1 cellular context compared by ENCODE assay signal in the genomic region with DNA sequence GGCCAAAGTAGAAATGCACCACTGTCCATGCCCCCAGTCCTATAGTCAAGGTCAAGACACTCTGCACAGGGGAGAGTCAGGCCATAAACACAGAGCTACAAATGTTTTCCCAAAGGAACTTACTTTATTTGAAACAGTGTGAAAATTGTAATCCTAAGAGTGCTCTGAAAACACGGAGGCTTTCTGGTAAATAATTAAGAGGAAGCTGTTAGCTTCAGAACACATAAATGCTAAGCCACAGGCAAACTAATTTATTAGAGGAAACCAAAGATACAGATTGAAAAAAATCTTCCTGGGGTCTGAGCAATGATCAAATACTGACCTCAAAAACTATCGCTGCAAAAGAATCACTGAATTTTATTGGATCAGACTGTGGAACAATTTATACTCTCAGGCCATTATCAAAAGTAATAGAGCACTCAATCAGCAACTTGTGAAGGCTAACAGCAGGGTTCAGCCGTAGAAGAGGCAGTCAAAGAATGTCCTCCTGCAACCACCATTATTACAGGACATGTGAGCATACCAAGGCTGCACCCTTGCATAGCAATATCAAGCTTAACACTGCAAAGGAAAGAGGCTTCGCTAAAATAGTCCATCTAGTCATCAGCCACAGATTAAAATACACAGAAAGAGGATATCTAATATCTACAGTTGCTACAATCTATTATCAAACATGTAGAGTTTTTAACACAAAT.
TF ChIP-seq lines count a peak whose summit lies in the region.

No MANE protein-coding gene starts in this region.

TF ChIP-seq in GM12878, 131 proteins besides CTCF, POLR2A, EP300 and RAD21:
- TF ChIP-seq SPI1 (IDR thresholded peaks at IDR 0.05; ENCODE audit: borderline replicate concordance, insufficient read depth, low read depth, low read length) (no peak), STAT3 (IDR thresholded peaks at IDR 0.05; ENCODE audit: low read depth, low read length) (no peak), PML (IDR thresholded peaks at IDR 0.05; ENCODE audit: low read length) (no peak), HCFC1 (IDR thresholded peaks at IDR 0.05; ENCODE audit: low read length) (no peak), SMARCA5 (IDR thresholded peaks at IDR 0.05) (no peak), POLR2AphosphoS5 (IDR thresholded peaks at IDR 0.05; ENCODE audit: low read length) (no peak), TCF7 (IDR thresholded peaks at IDR 0.05; ENCODE audit: borderline replicate concordance) (no peak), HDAC6 (IDR thresholded peaks at IDR 0.05; ENCODE audit: unreplicated experiment) (no peak), GATAD2B (conservative IDR thresholded peaks at IDR 0.05; ENCODE audit: low read depth) (no peak), BCL11A (IDR thresholded peaks at IDR 0.05; ENCODE audit: low read depth, low read length) (no peak), CREB1 (IDR thresholded peaks at IDR 0.05; ENCODE audit: low read depth) (no peak)
- TF ChIP-seq, protein P1, sequence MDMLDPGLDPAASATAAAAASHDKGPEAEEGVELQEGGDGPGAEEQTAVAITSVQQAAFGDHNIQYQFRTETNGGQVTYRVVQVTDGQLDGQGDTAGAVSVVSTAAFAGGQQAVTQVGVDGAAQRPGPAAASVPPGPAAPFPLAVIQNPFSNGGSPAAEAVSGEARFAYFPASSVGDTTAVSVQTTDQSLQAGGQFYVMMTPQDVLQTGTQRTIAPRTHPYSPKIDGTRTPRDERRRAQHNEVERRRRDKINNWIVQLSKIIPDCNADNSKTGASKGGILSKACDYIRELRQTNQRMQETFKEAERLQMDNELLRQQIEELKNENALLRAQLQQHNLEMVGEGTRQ (IDR thresholded peaks at IDR 0.05; ENCODE audit: borderline replicate concordance, low read depth, low read length), result no peak
TF ChIP-seq in GM12878: peak in this region for 0.
